In genomic region chr2:205800804-205801203, GRCh38 we compare ENCODE assay signal across 14 cellular contexts.
DNase-seq lines count a peak whose midpoint lies in the region; ATAC-seq, FAIRE-seq and TF ChIP-seq lines count a peak whose summit lies in the region.
"Had no signal": no experiment of that assay in that cellular context is flagged by ENCODE, and none has a peak within 500 bp of the region (broad histone marks: within the 10 kb centered on the region; RNA-seq: fewer than 3 reads in every experiment).

No MANE protein-coding gene starts in this region.

- no peaks in the 10 kb centered on the region for H3K9me3 ChIP-seq in pancreas

- H3K4me1 ChIP-seq in pancreas: peaks cover under 1 to 3% (median 1%) of the 10 kb centered on the region in 3 donors
- H3K4me1 ChIP-seq: spleen had no signal

- H3K4me3 ChIP-seq in fibroblast of the aortic adventitia (ENCODE audit: low read depth, low read length) (no peak overlapping the region), pancreas (no peak overlapping the region)
- H3K4me3 ChIP-seq: cardiac muscle cell, spleen had no signal

- WGBS in pancreas, 2 donors: 22 to 27% methylated on average over 3 of the region's 3 CpGs

- TF ChIP-seq CTCF in VCaP (conservative IDR thresholded peaks at IDR 0.05): no peak
- TF ChIP-seq CTCF in fibroblast of the aortic adventitia (IDR thresholded peaks at IDR 0.05; ENCODE audit: insufficient read depth, low read length): no peak
- no peak for TF ChIP-seq CTCF in pancreas (IDR thresholded peaks at IDR 0.05)

- H3K27ac ChIP-seq in VCaP: peak overlapping the region; percentile 81
- H3K27ac ChIP-seq in pancreas: no peak overlapping the region
- H3K27ac ChIP-seq: cardiac muscle cell, spleen had no signal

- intact Hi-C loops in pancreas (cut with DNase I): no loop called here

- DNase-seq in Daoy (ENCODE audit: low read depth) (peak; percentile 12), fibroblast of the aortic adventitia (ENCODE audit: low read depth) (peak; percentile 84), pancreas (peak in 4 of 6 donors; percentile 18 to 58 (median 28)), cerebellar cortex (ENCODE audit: low spot score) (no peak), germinal center (ENCODE audit: low spot score) (no peak)
- DNase-seq: activated CD4-positive, alpha-beta T cell treated with anti-CD3 and anti-CD28 coated beads, Interleukin-2, amount 10 ng/mL, durations not matched to agents 7 days and 5 days; NCI-H2029; OCI-M1; spleen; T-helper 17 cell had no signal

- peak; percentile 89 for FAIRE-seq in pancreas (lab: Jason Lieb, UNC)

- ATAC-seq in pancreas: peak; percentile 56 to 91 (median 72)
- no peak for ATAC-seq in GM19328 (IDR thresholded peaks at IDR 0.05; ENCODE audit: unreplicated experiment)
- no peak for ATAC-seq in GM21515 (IDR thresholded peaks at IDR 0.05; ENCODE audit: unreplicated experiment)
- ATAC-seq: T-helper 17 cell had no signal

- H3K36me3 ChIP-seq in pancreas: no peaks in the 10 kb centered on the region
- H3K36me3 ChIP-seq: cardiac muscle cell had no signal

- H3K27me3 ChIP-seq in pancreas: no peaks in the 10 kb centered on the region
- H3K27me3 ChIP-seq: cardiac muscle cell had no signal

Comparison
In these comparisons a context has a peak if more than half of its experiments do, and no peak if none do; other contexts are left out.
1. DNase-seq: peak in Daoy (single experiment), fibroblast of the aortic adventitia (single experiment) and pancreas (4 of 6); none in cerebellar cortex (single experiment) and germinal center (single experiment).
2. ATAC-seq: peak in pancreas (4 of 4); none in GM19328 (single experiment) and GM21515 (single experiment).